Comparison of ENCODE assay signal across 8 cellular contexts in genomic region chr7:43164757-43165156, GRCh38. TPM values are rescaled to one million over a fixed set of nuclear protein-coding genes. Genes with fewer than 3 reads are reported as not detected.
DNase-seq lines count a peak whose midpoint lies in the region; ATAC-seq and TF ChIP-seq lines count a peak whose summit lies in the region.
"Had no signal": no experiment of that assay in that cellular context is flagged by ENCODE, and none has a peak within 500 bp of the region (broad histone marks: within the 10 kb centered on the region; RNA-seq: fewer than 3 reads in every experiment).

No MANE protein-coding gene starts in this region.

- no peaks in the 10 kb centered on the region for H3K9me3 ChIP-seq in Panc1 (ENCODE audit: control insufficient read depth, insufficient read depth, low read depth, low read length)
- H3K9me3 ChIP-seq: pancreas had no signal

- in situ Hi-C loops in Panc1 (cut with HindIII; ENCODE audit: low pct_unique_long_range_greater_than_20kb, low sequenced_read_pairs): no loop called here

- DNase-seq in Panc1 (ENCODE audit: low read depth, low spot score) (peak; percentile 41), hepatic stellate cell (ENCODE audit: low spot score) (peak; percentile 86), ecto neural progenitor cell (ENCODE audit: low spot score) (no peak), NCI-H1105 (lab: John Stamatoyannopoulos, UW) (no peak)
- DNase-seq in stimulated activated naive CD4-positive, alpha-beta T cell (lab: John Stamatoyannopoulos, UW): no peak
- DNase-seq: pancreas had no signal

- POLR2A ChIA-PET in Panc1 (lab: Charles Lee): no interaction called here

- CTCF ChIA-PET in Panc1 (lab: Charles Lee): no interaction called here

- no peak for TF ChIP-seq CTCF in Panc1 (IDR thresholded peaks at IDR 0.05)

- no peak overlapping the region for H3K4me3 ChIP-seq in Panc1 (ENCODE audit: low read depth in 2 of 2, low read length in 2 of 2)
- H3K4me3 ChIP-seq: pancreas had no signal

- no peak overlapping the region for H3K27ac ChIP-seq in Panc1 (ENCODE audit: low read length)
- H3K27ac ChIP-seq: pancreas had no signal

- no peaks in the 10 kb centered on the region for H3K27me3 ChIP-seq in Panc1 (ENCODE audit: control insufficient read depth, insufficient read depth, low read length)
- H3K27me3 ChIP-seq: pancreas had no signal

- BruUV-seq in Panc1 (replicated peaks; lab: Mats Ljungman, UMichigan): no TSS peak

- intact Hi-C loops in Panc1 (cut with micrococcal nuclease; ENCODE audit: unreplicated experiment): no loop called here

- H3K36me3 ChIP-seq in Panc1 (ENCODE audit: control insufficient read depth, insufficient read depth, low read length): no peaks in the 10 kb centered on the region
- H3K36me3 ChIP-seq: pancreas had no signal

- ATAC-seq in GM18867 (IDR thresholded peaks at IDR 0.05; ENCODE audit: unreplicated experiment) (peak; percentile 87), HG02798 (IDR thresholded peaks at IDR 0.05; ENCODE audit: poor library complexity, unreplicated experiment) (peak; percentile 87), Panc1 (peak; percentile 56; the same call in 1 of the 2 replicates)

- no peaks in the 10 kb centered on the region for H3K4me1 ChIP-seq in Panc1 (ENCODE audit: control insufficient read depth, insufficient read depth, low read length)
- H3K4me1 ChIP-seq: pancreas had no signal

RNA-seq across cellular contexts. Expression of gene HECW1, which starts 52.3 kb away (rescaled TPM):
- 0.77 TPM for total RNA-seq in Panc1 (2021; ENCODE audit: unreplicated experiment)
- polyA plus RNA-seq in Panc1 (2012; ENCODE audit: insufficient read length): 0.44 TPM

Comparison
In these comparisons a context has a peak if more than half of its experiments do, and no peak if none do; other contexts are left out.
1. DNase-seq: peak in Panc1 (single experiment) and hepatic stellate cell (single experiment); none in ecto neural progenitor cell (single experiment), NCI-H1105 (single experiment) and stimulated activated naive CD4-positive, alpha-beta T cell (0 of 6).
2. Peak in every context shown above with its lines, with median percentiles within 50 percentile points of each other: ATAC-seq.